ENCODE assay signal across 8 cellular contexts in genomic region chr2:111478844-111479458, GRCh38.
DNase-seq lines count a peak whose midpoint lies in the region; ATAC-seq and TF ChIP-seq lines count a peak whose summit lies in the region.
"Not testable (repeated sequence)": the region's sequence is repeated elsewhere in the genome, so short reads cannot be mapped to it uniquely, and the experiment has no call there.

No MANE protein-coding gene starts in this region.

- H3K9me3 ChIP-seq in OCI-LY3 (ENCODE audit: insufficient read depth, low read length); endodermal cell (ENCODE audit: control insufficient read depth, low read length): not testable (repeated sequence)

- H3K4me2 ChIP-seq in OCI-LY3 (ENCODE audit: low read length): peak overlapping the region; percentile 75

- not testable (repeated sequence) for H3K27ac Mint-ChIP-seq in endodermal cell

- not testable (repeated sequence) for H3K9me3 Mint-ChIP-seq in activated T-cell treated with anti-CD3 and anti-CD28 coated beads, Interleukin-2, amount 50 U/mL, for 4 hours; endodermal cell

- peak; percentile 54 for ATAC-seq in GM19372 (IDR thresholded peaks at IDR 0.05; ENCODE audit: low read depth, unreplicated experiment)
- peak; percentile 62 for ATAC-seq in HG02588 (IDR thresholded peaks at IDR 0.05; ENCODE audit: unreplicated experiment)
- ATAC-seq in HG03175 (IDR thresholded peaks at IDR 0.05; ENCODE audit: unreplicated experiment): peak; percentile 42
- ATAC-seq in activated T-cell treated with anti-CD3 and anti-CD28 coated beads, Interleukin-2, amount 50 U/mL, for 4 hours: peak; percentile 43 to 52
- ATAC-seq in stimulated activated naive CD8-positive, alpha-beta T cell treated with anti-CD3 and anti-CD28 coated beads, Interleukin-15, Interleukin-2, amounts not matched to agents 100 U/mL and 50 U/mL, for 24 hours: peak; percentile 41

- 91% methylated on average over 10 of the region's 16 CpGs; no CpG with 5 or more reads in 1 of the 2 experiments for WGBS in endodermal cell (ENCODE audit: insufficient coverage in 1 of 2, insufficient read length in 1 of 2), 2 experiments

- H3K4me3 ChIP-seq in OCI-LY3 (ENCODE audit: low read length): peak overlapping the region; percentile 61
- not testable (repeated sequence) for H3K4me3 ChIP-seq in endodermal cell (ENCODE audit: low read length)

- H2AFZ ChIP-seq in OCI-LY3 (ENCODE audit: low read depth, low read length): not testable (repeated sequence)

- H3K27me3 ChIP-seq in OCI-LY3 (ENCODE audit: low read depth, low read length); endodermal cell (ENCODE audit: control insufficient read depth, insufficient read depth, low read length, poor library complexity, severe bottlenecking): not testable (repeated sequence)

- H3K27me3 Mint-ChIP-seq in activated T-cell treated with anti-CD3 and anti-CD28 coated beads, Interleukin-2, amount 50 U/mL, for 4 hours (ENCODE audit: low read depth); endodermal cell (ENCODE audit: insufficient read depth): not testable (repeated sequence)

- not testable (repeated sequence) for H3K36me3 ChIP-seq in OCI-LY3 (replicated peaks; ENCODE audit: low read depth, low read length); endodermal cell (ENCODE audit: control insufficient read depth, insufficient read depth, low read length)

- peaks cover 10% of the 10 kb centered on the region; the same call in 1 of the 2 replicates for H4K20me1 ChIP-seq in OCI-LY3 (ENCODE audit: insufficient read depth, low read length)

- peak overlapping the region; percentile 67 for H3K27ac ChIP-seq in OCI-LY3 (ENCODE audit: low read length)
- H3K27ac ChIP-seq in endodermal cell (ENCODE audit: low read depth, low read length): not testable (repeated sequence)

- H3K4me1 Mint-ChIP-seq in activated T-cell treated with anti-CD3 and anti-CD28 coated beads, Interleukin-2, amount 50 U/mL, for 4 hours (ENCODE audit: low read depth): peaks cover 32% of the 10 kb centered on the region
- H3K4me1 Mint-ChIP-seq in endodermal cell: not testable (repeated sequence)

- not testable (repeated sequence) for H3K79me2 ChIP-seq in OCI-LY3 (ENCODE audit: low read length)

- H3K4me3 Mint-ChIP-seq in activated T-cell treated with anti-CD3 and anti-CD28 coated beads, Interleukin-2, amount 50 U/mL, for 4 hours; endodermal cell: not testable (repeated sequence)

- TF ChIP-seq CTCF in GM12872 (IDR thresholded peaks at IDR 0.05; ENCODE audit: insufficient read depth, low read depth, low read length): 0 out of 3 replicates have a peak, but pooled peaks have one; percentile 10
- TF ChIP-seq CTCF in OCI-LY3 (IDR thresholded peaks at IDR 0.05; ENCODE audit: low read depth, low read length): not testable (repeated sequence)
- TF ChIP-seq CTCF in endodermal cell (conservative IDR thresholded peaks at IDR 0.05): peak; percentile 46

- H3K4me1 ChIP-seq in OCI-LY3 (ENCODE audit: low read length): peaks cover 54% of the 10 kb centered on the region
- not testable (repeated sequence) for H3K4me1 ChIP-seq in endodermal cell (ENCODE audit: control insufficient read depth, insufficient read depth, low read length)

- not testable (repeated sequence) for DNase-seq in activated T-cell treated with anti-CD3 and anti-CD28 coated beads, Interleukin-2, amount 50 U/mL, for 4 hours; stimulated activated naive CD8-positive, alpha-beta T cell treated with anti-CD3 and anti-CD28 coated beads, Interleukin-15, Interleukin-2, amounts not matched to agents 100 U/mL and 50 U/mL, for 24 hours
- DNase-seq in endodermal cell: peak; percentile 54

- H3K9ac ChIP-seq in OCI-LY3 (ENCODE audit: low read length): 0 out of 2 replicates have a peak overlapping the region, but pooled peaks have one; percentile 17
- H3K9ac ChIP-seq in endodermal cell (ENCODE audit: extremely low read depth, low read length, poor library complexity, severe bottlenecking): not testable (repeated sequence)

- not testable (repeated sequence) for H3K36me3 Mint-ChIP-seq in activated T-cell treated with anti-CD3 and anti-CD28 coated beads, Interleukin-2, amount 50 U/mL, for 4 hours (ENCODE audit: insufficient read depth); endodermal cell (ENCODE audit: low read depth)
